18 cellular contexts compared by ENCODE assay signal in genomic region chrX:24482823-24483410, GRCh38. TPM values are rescaled to one million over a fixed set of nuclear protein-coding genes. Genes with fewer than 3 reads are reported as not detected.
DNase-seq lines count a peak whose midpoint lies in the region; ATAC-seq and TF ChIP-seq lines count a peak whose summit lies in the region.
"Had no signal": no experiment of that assay in that cellular context is flagged by ENCODE, and none has a peak within 500 bp of the region (broad histone marks: within the 10 kb centered on the region; RNA-seq: fewer than 3 reads in every experiment).

No MANE protein-coding gene starts in this region.

- H3K27me3 ChIP-seq in CD4-positive, CD25-positive, alpha-beta regulatory T cell (ENCODE audit: control insufficient read depth, insufficient read depth, low read length), result no peaks in the 10 kb centered on the region
- H3K27me3 ChIP-seq in CD8-positive, alpha-beta T cell (ENCODE audit: insufficient read depth, low read length), result no peaks in the 10 kb centered on the region
- H3K27me3 ChIP-seq in naive thymus-derived CD4-positive, alpha-beta T cell (ENCODE audit: control insufficient read depth in 2 of 2, insufficient read depth in 2 of 2, low read length in 2 of 2), result no peaks in the 10 kb centered on the region

- peaks cover 8 to 58% (median 13%) of the 10 kb centered on the region in 4 donors for H3K4me1 Mint-ChIP-seq in CD4-positive, CD25-positive, alpha-beta regulatory T cell
- peaks cover 59% of the 10 kb centered on the region for H3K4me1 Mint-ChIP-seq in CD8-positive, alpha-beta T cell (ENCODE audit: low read depth)
- peaks cover 56% of the 10 kb centered on the region for H3K4me1 Mint-ChIP-seq in activated naive CD8-positive, alpha-beta T cell (ENCODE audit: low read depth)
- H3K4me1 Mint-ChIP-seq in naive thymus-derived CD4-positive, alpha-beta T cell, result peaks cover 12 to 69% (median 43%) of the 10 kb centered on the region in 7 donors

- no peak overlapping the region for H3K4me3 Mint-ChIP-seq in CD4-positive, CD25-positive, alpha-beta regulatory T cell
- no peak overlapping the region for H3K4me3 Mint-ChIP-seq in CD8-positive, alpha-beta T cell
- H3K4me3 Mint-ChIP-seq in activated naive CD8-positive, alpha-beta T cell, result peak overlapping the region; percentile 20
- peak overlapping the region in 2 of 10 donors; percentile 2 to 29 for H3K4me3 Mint-ChIP-seq in naive thymus-derived CD4-positive, alpha-beta T cell
- H3K4me3 Mint-ChIP-seq: brain; stimulated activated naive B cell treated with anti-CD40 and anti-IgM and Interleukin-4, amounts not matched to agents 10 μg/mL and 1 μg/mL and 100 μg/mL, for 72 hours had no signal

- no peak for TF ChIP-seq CTCF in CD8-positive, alpha-beta T cell (IDR thresholded peaks at IDR 0.05)

- CTCF ChIA-PET in CD8-positive, alpha-beta T cell (lab: Charles Lee), result interaction anchor here (1.7 to 3.2 kb wide), 2 partner anchors 16 to 87 kb away, joined by 4 to 17 read pairs; no protein-coding TSS in a partner anchor
- CTCF ChIA-PET in naive thymus-derived CD4-positive, alpha-beta T cell (lab: Charles Lee), result interaction anchor here (1.7 kb wide), 1 partner anchor 87 kb away, joined by 5 read pairs; no protein-coding TSS in a partner anchor

- no peak overlapping the region for H3K4me3 ChIP-seq in CD4-positive, CD25-positive, alpha-beta regulatory T cell (ENCODE audit: low read depth, low read length)
- no peak overlapping the region for H3K4me3 ChIP-seq in CD8-positive, alpha-beta T cell (ENCODE audit: low read depth, low read length)
- no peak overlapping the region for H3K4me3 ChIP-seq in naive thymus-derived CD4-positive, alpha-beta T cell (ENCODE audit: low read length)

- no peaks in the 10 kb centered on the region for H3K36me3 Mint-ChIP-seq in CD4-positive, CD25-positive, alpha-beta regulatory T cell
- H3K36me3 Mint-ChIP-seq in CD8-positive, alpha-beta T cell, result no peaks in the 10 kb centered on the region
- peaks cover 2% of the 10 kb centered on the region for H3K36me3 Mint-ChIP-seq in activated naive CD8-positive, alpha-beta T cell
- H3K36me3 Mint-ChIP-seq in naive thymus-derived CD4-positive, alpha-beta T cell, result peaks cover 0 to 13% (median 0%) of the 10 kb centered on the region in 5 donors
- H3K36me3 Mint-ChIP-seq: stimulated activated naive B cell treated with anti-CD40 and anti-IgM and Interleukin-4, amounts not matched to agents 10 μg/mL and 1 μg/mL and 100 μg/mL, for 72 hours had no signal

- H3K9me3 ChIP-seq in CD4-positive, CD25-positive, alpha-beta regulatory T cell (ENCODE audit: control insufficient read depth in 2 of 2, low read length in 2 of 2), result no peaks in the 10 kb centered on the region
- H3K9me3 ChIP-seq in CD8-positive, alpha-beta T cell (ENCODE audit: low read length), result no peaks in the 10 kb centered on the region
- H3K9me3 ChIP-seq in naive thymus-derived CD4-positive, alpha-beta T cell (ENCODE audit: control insufficient read depth in 2 of 3, low read length in 3 of 3), result no peaks in the 10 kb centered on the region

- H3K27ac Mint-ChIP-seq in CD4-positive, CD25-positive, alpha-beta regulatory T cell, result peak overlapping the region in 2 of 3 donors; percentile 45 to 72
- H3K27ac Mint-ChIP-seq in CD8-positive, alpha-beta T cell, result peak overlapping the region; percentile 71
- H3K27ac Mint-ChIP-seq in activated naive CD8-positive, alpha-beta T cell, result peak overlapping the region; percentile 75
- H3K27ac Mint-ChIP-seq in naive thymus-derived CD4-positive, alpha-beta T cell, result peak overlapping the region in 8 of 9 donors; percentile 9 to 96 (median 72)
- H3K27ac Mint-ChIP-seq: stimulated activated naive B cell treated with anti-CD40 and anti-IgM and Interleukin-4, amounts not matched to agents 10 μg/mL and 1 μg/mL and 100 μg/mL, for 72 hours had no signal

- POLR2A ChIA-PET in CD8-positive, alpha-beta T cell (lab: Charles Lee), result interaction anchor here (1.8 kb wide), 1 partner anchor 18 kb away, joined by 7 read pairs; the partner anchor contains the start of gene PDK3
- POLR2A ChIA-PET in naive thymus-derived CD4-positive, alpha-beta T cell (lab: Charles Lee), result interaction anchor here (0.6 kb wide), 1 partner anchor 10 kb away, joined by 3 read pairs; no protein-coding TSS in a partner anchor

- ATAC-seq in CD4-positive, CD25-positive, alpha-beta regulatory T cell (ENCODE audit: low read depth in 2 of 2), result no peak
- no peak for ATAC-seq in CD8-positive, alpha-beta T cell
- ATAC-seq in naive thymus-derived CD4-positive, alpha-beta T cell, result no peak
- ATAC-seq in Right ventricle myocardium inferior, result no peak
- ATAC-seq: PC-3; stimulated activated naive B cell treated with anti-CD40 and anti-IgM and Interleukin-4, amounts not matched to agents 10 μg/mL and 1 μg/mL and 100 μg/mL, for 72 hours had no signal

- no peak for DNase-seq in CD4-positive, CD25-positive, alpha-beta regulatory T cell
- no peak for DNase-seq in CD8-positive, alpha-beta T cell
- no peak for DNase-seq in naive thymus-derived CD4-positive, alpha-beta T cell
- DNase-seq in Right ventricle myocardium inferior (ENCODE audit: missing footprints) (no peak), OCI-M1 (lab: John Stamatoyannopoulos, UW) (no peak), putamen (ENCODE audit: low spot score) (no peak)
- DNase-seq: activated CD4-positive, alpha-beta T cell treated with anti-CD3 and anti-CD28 coated beads, Interleukin-2, amount 50 U/mL, for 48 hours; activated T-cell treated with anti-CD3 and anti-CD28 coated beads, Interleukin-2, amount 50 U/mL, for 1 hour; DMS53; mesendoderm; PC-3; Right ventricle myocardium superior; stimulated activated CD4-positive, alpha-beta T cell treated with anti-CD3 and anti-CD28 coated beads, Interleukin-2, amount 100 ng/mL, for 48 hours; stimulated activated naive B cell treated with anti-CD40 and anti-IgM and Interleukin-4, amounts not matched to agents 10 μg/mL and 1 μg/mL and 100 μg/mL, for 72 hours; T-helper 9 cell had no signal

- no peak overlapping the region for H3K27ac ChIP-seq in CD4-positive, CD25-positive, alpha-beta regulatory T cell (ENCODE audit: insufficient read depth, low read length, poor library complexity, severe bottlenecking)
- H3K27ac ChIP-seq in CD8-positive, alpha-beta T cell (ENCODE audit: low read depth, low read length), result no peak overlapping the region
- peak overlapping the region; percentile 46 for H3K27ac ChIP-seq in naive thymus-derived CD4-positive, alpha-beta T cell (ENCODE audit: low read depth, low read length)
- H3K27ac ChIP-seq: epithelial cell of prostate had no signal

- intact Hi-C loops in CD8-positive, alpha-beta T cell (cut with DNase I, micrococcal nuclease), result no loop called here
- intact Hi-C loops in naive thymus-derived CD4-positive, alpha-beta T cell (cut with micrococcal nuclease), result loop anchor here in 1 of 2 donors (5.0 kb wide), 1 partner anchor 701 kb away; the partner anchor contains the start of gene SAT1
- intact Hi-C loops in Right ventricle myocardium inferior (cut with DNase I), result no loop called here

- no peaks in the 10 kb centered on the region for H3K36me3 ChIP-seq in CD4-positive, CD25-positive, alpha-beta regulatory T cell (ENCODE audit: control insufficient read depth, insufficient read depth, low read length)
- no peaks in the 10 kb centered on the region for H3K36me3 ChIP-seq in CD8-positive, alpha-beta T cell (ENCODE audit: insufficient read depth, low read length)
- no peaks in the 10 kb centered on the region for H3K36me3 ChIP-seq in naive thymus-derived CD4-positive, alpha-beta T cell (ENCODE audit: control insufficient read depth in 2 of 3, insufficient read depth in 3 of 3, low read length in 3 of 3)

- peaks cover 15% of the 10 kb centered on the region for H3K4me1 ChIP-seq in CD4-positive, CD25-positive, alpha-beta regulatory T cell (ENCODE audit: control insufficient read depth, insufficient read depth, low read length, poor library complexity, severe bottlenecking)
- peaks cover 40% of the 10 kb centered on the region for H3K4me1 ChIP-seq in CD8-positive, alpha-beta T cell (ENCODE audit: insufficient read depth, low read length)
- peaks cover 22 to 35% of the 10 kb centered on the region in 2 donors for H3K4me1 ChIP-seq in naive thymus-derived CD4-positive, alpha-beta T cell (ENCODE audit: control insufficient read depth in 2 of 2, insufficient read depth in 2 of 2, low read length in 2 of 2)

- no peaks in the 10 kb centered on the region for H3K9me3 Mint-ChIP-seq in CD4-positive, CD25-positive, alpha-beta regulatory T cell
- H3K9me3 Mint-ChIP-seq in CD8-positive, alpha-beta T cell, result no peaks in the 10 kb centered on the region
- H3K9me3 Mint-ChIP-seq in activated naive CD8-positive, alpha-beta T cell (ENCODE audit: low read depth), result no peaks in the 10 kb centered on the region
- H3K9me3 Mint-ChIP-seq in naive thymus-derived CD4-positive, alpha-beta T cell, result peaks cover 0 to 3% (median 0%) of the 10 kb centered on the region in 11 donors
- H3K9me3 Mint-ChIP-seq: stimulated activated naive B cell treated with anti-CD40 and anti-IgM and Interleukin-4, amounts not matched to agents 10 μg/mL and 1 μg/mL and 100 μg/mL, for 72 hours had no signal

- no peaks in the 10 kb centered on the region for H3K27me3 Mint-ChIP-seq in CD4-positive, CD25-positive, alpha-beta regulatory T cell
- H3K27me3 Mint-ChIP-seq in CD8-positive, alpha-beta T cell (ENCODE audit: low read depth), result no peaks in the 10 kb centered on the region
- H3K27me3 Mint-ChIP-seq in activated naive CD8-positive, alpha-beta T cell, result no peaks in the 10 kb centered on the region
- no peaks in the 10 kb centered on the region for H3K27me3 Mint-ChIP-seq in naive thymus-derived CD4-positive, alpha-beta T cell
- H3K27me3 Mint-ChIP-seq: brain; stimulated activated naive B cell treated with anti-CD40 and anti-IgM and Interleukin-4, amounts not matched to agents 10 μg/mL and 1 μg/mL and 100 μg/mL, for 72 hours had no signal

RNA-seq across cellular contexts. Expression of gene PDK3, which starts 17.8 kb away (rescaled TPM):
- 11.3 TPM for total RNA-seq in CD4-positive, CD25-positive, alpha-beta regulatory T cell
- polyA plus RNA-seq in CD4-positive, CD25-positive, alpha-beta regulatory T cell, result 10 to 100 TPM; 29.7 to 33.9 (median 33.4) TPM
- 10 to 100 TPM; 13.3 to 16.8 TPM for total RNA-seq in CD8-positive, alpha-beta T cell
- 10 to 100 TPM; 17.4 to 29.4 (median 28.5) TPM for total RNA-seq in naive thymus-derived CD4-positive, alpha-beta T cell
- 10 to 100 TPM; 40.0 to 44.1 TPM for polyA plus RNA-seq in naive thymus-derived CD4-positive, alpha-beta T cell
- 6.3 TPM for total RNA-seq in Right ventricle myocardium inferior
